17 cellular contexts compared by ENCODE assay signal in the genomic region with DNA sequence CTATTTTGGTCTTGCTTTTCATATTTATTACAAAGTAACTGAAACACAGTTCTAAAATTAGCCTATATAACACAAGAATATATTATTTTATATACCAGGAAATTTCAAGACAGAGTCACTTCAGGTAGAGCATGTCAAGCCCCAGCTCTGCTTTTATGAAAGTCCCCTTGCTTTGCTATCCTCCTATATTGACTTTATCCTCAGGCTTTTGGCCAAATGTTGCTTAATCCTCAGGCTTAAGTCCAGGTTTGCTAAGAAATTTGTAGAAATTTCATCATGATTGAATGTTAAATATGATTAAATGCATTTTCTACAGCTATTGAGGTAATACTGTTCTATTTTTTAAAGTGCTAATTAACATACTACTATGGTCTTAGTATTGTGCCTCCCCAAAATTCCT.
DNase-seq lines count a peak whose midpoint lies in the region; ATAC-seq and TF ChIP-seq lines count a peak whose summit lies in the region.
"Had no signal": no experiment of that assay in that cellular context is flagged by ENCODE, and none has a peak within 500 bp of the region (broad histone marks: within the 10 kb centered on the region; RNA-seq: fewer than 3 reads in every experiment).

No MANE protein-coding gene starts in this region.

- TF ChIP-seq CTCF in MCF 10A (IDR thresholded peaks at IDR 0.05; ENCODE audit: unreplicated experiment): no peak
- no peak for TF ChIP-seq CTCF in mammary epithelial cell (conservative IDR thresholded peaks at IDR 0.05 in 1 of 2, IDR thresholded peaks at IDR 0.05 in 1 of 2; ENCODE audit: extremely low read depth in 1 of 2, insufficient read depth in 1 of 2, low read depth in 1 of 2, low read length in 2 of 2)
- no peak for TF ChIP-seq CTCF in fibroblast of the aortic adventitia (IDR thresholded peaks at IDR 0.05; ENCODE audit: insufficient read depth, low read length)
- TF ChIP-seq CTCF in right lobe of liver (IDR thresholded peaks at IDR 0.05): no peak

- H3K4me3 Mint-ChIP-seq in MCF 10A (ENCODE audit: unreplicated experiment) (no peak overlapping the region), T-helper 17 cell (no peak overlapping the region)
- H3K4me3 Mint-ChIP-seq: B cell; CD8-positive, alpha-beta T cell; H9; IgD-negative memory B cell had no signal

- H3K9me3 ChIP-seq in mammary epithelial cell (replicated peaks; ENCODE audit: insufficient read depth, low read length) (no peaks in the 10 kb centered on the region), right lobe of liver (no peaks in the 10 kb centered on the region), T-helper 17 cell (ENCODE audit: control insufficient read depth, low read length, poor library complexity, severe bottlenecking) (no peaks in the 10 kb centered on the region)

- H3K27me3 ChIP-seq in mammary epithelial cell (ENCODE audit: insufficient read depth, low read length) (no peaks in the 10 kb centered on the region), right lobe of liver (no peaks in the 10 kb centered on the region)
- H3K27me3 ChIP-seq: BLaER1 treated with 17β-estradiol and CSF1 and Interleukin-3, amounts not matched to agents 10 nM and 100 nM had no signal

- intact Hi-C loops in MCF 10A (cut with micrococcal nuclease) (no loop called here), mammary epithelial cell (cut with micrococcal nuclease) (no loop called here), right lobe of liver (cut with DNase I) (no loop called here)

- H3K4me3 ChIP-seq in mammary epithelial cell (replicated peaks in 1 of 3; ENCODE audit: insufficient read depth in 1 of 3, low read depth in 2 of 3, low read length in 3 of 3) (no peak overlapping the region), fibroblast of the aortic adventitia (ENCODE audit: low read depth, low read length) (no peak overlapping the region), right lobe of liver (no peak overlapping the region)
- H3K4me3 ChIP-seq: BLaER1 treated with 17β-estradiol and CSF1 and Interleukin-3, amounts not matched to agents 10 nM and 100 nM had no signal

- DNase-seq in MCF 10A (ENCODE audit: unreplicated experiment) (peak; percentile 22), mammary epithelial cell (no peak), fibroblast of gingiva (ENCODE audit: low read depth) (peak; percentile 19), fibroblast of the aortic adventitia (ENCODE audit: low read depth) (peak; percentile 43), right lobe of liver (no peak), T-helper 17 cell (no peak)
- DNase-seq in stimulated activated naive CD8-positive, alpha-beta T cell treated with anti-CD3 and anti-CD28 coated beads, Interleukin-15, Interleukin-2, amounts not matched to agents 100 U/mL and 50 U/mL, for 24 hours: no peak
- DNase-seq: Calu3; CD8-positive, alpha-beta T cell; DMS79 treated with DMSO at 0.1 percent for 48 hours; GF-D8; H9 had no signal

- H4K20me1 ChIP-seq in mammary epithelial cell (ENCODE audit: insufficient read depth, low read length): no peaks in the 10 kb centered on the region
- H4K20me1 ChIP-seq: BLaER1 treated with 17β-estradiol and CSF1 and Interleukin-3, amounts not matched to agents 10 nM and 100 nM had no signal

- dilution Hi-C loops in mammary epithelial cell (cut with HindIII; ENCODE audit: low sequenced_read_pairs): no loop called here

- no peak for TF ChIP-seq POLR2A in right lobe of liver (IDR thresholded peaks at IDR 0.05)

- no peak overlapping the region for H3K9ac ChIP-seq in mammary epithelial cell (ENCODE audit: insufficient read depth, low read length)
- H3K9ac ChIP-seq: BLaER1 treated with 17β-estradiol and CSF1 and Interleukin-3, amounts not matched to agents 10 nM and 100 nM had no signal

- H3K27me3 Mint-ChIP-seq in MCF 10A (ENCODE audit: insufficient read depth, unreplicated experiment): no peaks in the 10 kb centered on the region
- H3K27me3 Mint-ChIP-seq in T-helper 17 cell: no peaks in the 10 kb centered on the region
- H3K27me3 Mint-ChIP-seq: IgD-negative memory B cell had no signal

- no peaks in the 10 kb centered on the region for H3K4me1 ChIP-seq in mammary epithelial cell (ENCODE audit: insufficient read depth, low read length)
- H3K4me1 ChIP-seq in right lobe of liver: peaks cover 0 to 14% (median 6%) of the 10 kb centered on the region in 4 donors

- no peaks in the 10 kb centered on the region for H3K9me3 Mint-ChIP-seq in MCF 10A (ENCODE audit: unreplicated experiment)

- CTCF ChIA-PET in MCF 10A (lab: Yijun Ruan, JAX) (interaction anchor here (1.0 kb wide), 1 partner anchor 292 kb away, joined by 3 read pairs; no protein-coding TSS in a partner anchor), mammary epithelial cell (lab: Charles Lee; ENCODE audit: low non-redundant PET) (interaction anchor here (0.6 kb wide), 1 partner anchor 18 kb away, joined by 5 read pairs; no protein-coding TSS in a partner anchor)

- no peaks in the 10 kb centered on the region for H3K79me2 ChIP-seq in mammary epithelial cell (ENCODE audit: insufficient read depth, low read length)

- no TSS peak for BruUV-seq in MCF 10A (replicated peaks; lab: Mats Ljungman, UMichigan)
- no TSS peak for BruUV-seq in mammary epithelial cell (replicated peaks; lab: Mats Ljungman, UMichigan)

- in situ Hi-C loops in mammary epithelial cell (cut with MboI; ENCODE audit: low sequenced_read_pairs in 2 of 2): no loop called here

- H3K27ac Mint-ChIP-seq in MCF 10A (ENCODE audit: low read depth, unreplicated experiment) (no peak overlapping the region), T-helper 17 cell (no peak overlapping the region)
- H3K27ac Mint-ChIP-seq: B cell; CD8-positive, alpha-beta T cell; H9; IgD-negative memory B cell had no signal

- peak; percentile 67 to 93 (median 88) for ATAC-seq in right lobe of liver
- ATAC-seq in HG03196 (IDR thresholded peaks at IDR 0.05; ENCODE audit: unreplicated experiment): no peak
- no peak for ATAC-seq in T-helper 17 cell
- no peak for ATAC-seq in stimulated activated naive CD8-positive, alpha-beta T cell treated with anti-CD3 and anti-CD28 coated beads, Interleukin-15, Interleukin-2, amounts not matched to agents 100 U/mL and 50 U/mL, for 24 hours
- ATAC-seq: CD8-positive, alpha-beta T cell had no signal

- H3K4me2 ChIP-seq in mammary epithelial cell (ENCODE audit: insufficient read depth, low read depth, low read length): no peak overlapping the region
- H3K4me2 ChIP-seq: BLaER1 treated with 17β-estradiol and CSF1 and Interleukin-3, amounts not matched to agents 10 nM and 100 nM had no signal

- no peak overlapping the region for H2AFZ ChIP-seq in mammary epithelial cell (ENCODE audit: low read depth, low read length)

- H3K27ac ChIP-seq in mammary epithelial cell (ENCODE audit: insufficient read depth, low read depth, low read length): no peak overlapping the region
- no peak overlapping the region for H3K27ac ChIP-seq in right lobe of liver
- H3K27ac ChIP-seq: 22Rv1; BLaER1 treated with 17β-estradiol and CSF1 and Interleukin-3, amounts not matched to agents 10 nM and 100 nM had no signal

- H3K36me3 Mint-ChIP-seq in MCF 10A (ENCODE audit: insufficient read depth, unreplicated experiment): no peaks in the 10 kb centered on the region
- no peaks in the 10 kb centered on the region for H3K36me3 Mint-ChIP-seq in T-helper 17 cell (ENCODE audit: low read depth)
- H3K36me3 Mint-ChIP-seq: CD8-positive, alpha-beta T cell had no signal

- POLR2A ChIA-PET in MCF 10A (lab: Yijun Ruan, JAX): interaction anchor here (0.7 kb wide), 1 partner anchor 24 kb away, joined by 3 read pairs; no protein-coding TSS in a partner anchor

- no peaks in the 10 kb centered on the region for H3K4me1 Mint-ChIP-seq in MCF 10A (ENCODE audit: insufficient read depth, unreplicated experiment)
- no peaks in the 10 kb centered on the region for H3K4me1 Mint-ChIP-seq in T-helper 17 cell
- H3K4me1 Mint-ChIP-seq: B cell, H9, IgD-negative memory B cell had no signal

- H3K36me3 ChIP-seq in mammary epithelial cell (ENCODE audit: insufficient read depth, low read length): no peaks in the 10 kb centered on the region
- no peaks in the 10 kb centered on the region for H3K36me3 ChIP-seq in right lobe of liver
- H3K36me3 ChIP-seq: BLaER1 treated with 17β-estradiol and CSF1 and Interleukin-3, amounts not matched to agents 10 nM and 100 nM had no signal

Comparison
In these comparisons a context has a peak if more than half of its experiments do, and no peak if none do; other contexts are left out.
1. DNase-seq: peak in MCF 10A (single experiment), fibroblast of gingiva (single experiment) and fibroblast of the aortic adventitia (single experiment); none in mammary epithelial cell (single experiment), right lobe of liver (0 of 3), T-helper 17 cell (0 of 3) and stimulated activated naive CD8-positive, alpha-beta T cell treated with anti-CD3 and anti-CD28 coated beads, Interleukin-15, Interleukin-2, amounts not matched to agents 100 U/mL and 50 U/mL, for 24 hours (single experiment).
2. ATAC-seq: peak in right lobe of liver (4 of 4); none in HG03196 (single experiment), T-helper 17 cell (single experiment) and stimulated activated naive CD8-positive, alpha-beta T cell treated with anti-CD3 and anti-CD28 coated beads, Interleukin-15, Interleukin-2, amounts not matched to agents 100 U/mL and 50 U/mL, for 24 hours (single experiment).